Comparison of ENCODE assay signal across 17 cellular contexts in genomic region chr15:28084547-28084946, GRCh38. TPM values are rescaled to one million over a fixed set of nuclear protein-coding genes. Genes with fewer than 3 reads are reported as not detected.
"Had no signal": no experiment of that assay in that cellular context is flagged by ENCODE, and none has a peak within 500 bp of the region (broad histone marks: within the 10 kb centered on the region; RNA-seq: fewer than 3 reads in every experiment).

No MANE protein-coding gene starts in this region.

- H3K27ac Mint-ChIP-seq: naive thymus-derived CD8-positive, alpha-beta T cell had no signal

- H3K27ac ChIP-seq: heart right ventricle, ovary, right atrium auricular region had no signal

- H3K9me3 ChIP-seq: right atrium auricular region had no signal

- H3K4me3 Mint-ChIP-seq: naive thymus-derived CD8-positive, alpha-beta T cell had no signal

- H3K36me3 ChIP-seq: heart right ventricle, ovary, right atrium auricular region had no signal

- H3K4me3 ChIP-seq: dorsolateral prefrontal cortex, heart right ventricle, lung, ovary, right atrium auricular region, smooth muscle cell had no signal

- DNase-seq: cortex of kidney; dorsolateral prefrontal cortex; effector CD8-positive, alpha-beta T cell; heart right ventricle; left colon; left ventricle myocardium superior; mesenchymal stem cell; naive thymus-derived CD8-positive, alpha-beta T cell; nucleus accumbens; ovary; stimulated activated CD4-positive, alpha-beta T cell treated with anti-CD3 and anti-CD28 coated beads, Interleukin-2, amount 100 ng/mL, for 48 hours; stimulated activated naive CD4-positive, alpha-beta T cell treated with Interleukin-2 at 50 U/mL for 16 hours; trophoblast cell had no signal

- H3K4me2 ChIP-seq: smooth muscle cell had no signal

- H3K27me3 ChIP-seq: ovary, right atrium auricular region had no signal

RNA-seq across cellular contexts. Expression of gene OCA2, which starts 14.6 kb away (rescaled TPM):
- total RNA-seq: glomerular endothelial cell; naive thymus-derived CD8-positive, alpha-beta T cell; smooth muscle cell had no signal
- polyA plus RNA-seq: naive thymus-derived CD8-positive, alpha-beta T cell had no signal
